Comparison of ENCODE assay signal across 17 cellular contexts in the genomic region with DNA sequence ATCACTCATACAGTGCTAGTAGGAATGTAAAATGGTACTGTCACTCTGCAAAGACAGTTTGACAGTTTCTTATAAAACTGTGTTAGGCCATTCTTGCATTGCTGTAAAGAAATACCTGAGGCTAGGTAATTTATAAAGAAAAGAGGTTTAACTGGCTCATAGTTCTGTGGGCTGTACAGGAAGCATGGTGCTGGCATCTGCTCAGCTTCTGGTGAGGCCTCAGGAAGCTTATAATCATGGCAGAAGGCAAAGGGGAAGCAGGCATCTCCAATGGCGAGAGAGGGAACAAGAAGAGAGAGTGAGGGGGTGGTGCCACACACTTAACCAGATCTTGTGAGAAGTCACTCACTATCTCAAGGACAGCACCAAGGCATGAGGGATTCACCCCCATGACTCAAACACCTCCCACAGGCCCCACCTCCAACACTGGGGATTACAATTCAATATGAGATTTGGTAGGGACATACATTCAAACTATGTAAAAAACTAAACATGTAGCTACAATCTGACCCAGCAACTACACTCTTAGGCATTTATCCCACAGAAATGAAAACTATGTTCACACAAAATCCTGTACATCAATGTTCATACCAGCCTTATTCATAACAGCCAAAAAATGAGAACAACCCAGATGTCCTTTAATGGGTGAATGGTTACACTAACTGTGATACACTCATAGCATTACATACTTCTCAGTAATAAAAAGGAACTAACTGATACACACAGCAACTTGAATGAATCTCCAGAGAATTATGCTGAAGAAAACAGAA.
"Had no signal": no experiment of that assay in that cellular context is flagged by ENCODE, and none has a peak within 500 bp of the region (broad histone marks: within the 10 kb centered on the region; RNA-seq: fewer than 3 reads in every experiment).

No MANE protein-coding gene starts in this region.

- H3K27me3 ChIP-seq: hepatocyte, left lung, suprapubic skin had no signal

- H3K27me3 Mint-ChIP-seq: activated CD4-positive, alpha-beta T cell treated with anti-CD3 and anti-CD28 coated beads, Interleukin-2, amount 10 ng/mL, durations not matched to agents 24 days and 14 days; activated naive CD8-positive, alpha-beta T cell treated with anti-CD3 and anti-CD28 coated beads, Interleukin-2, amount 50 U/mL, for 24 hours; naive B cell; T-helper 17 cell; type B pancreatic cell had no signal

- H3K27ac ChIP-seq: hepatocyte, left lung, suprapubic skin had no signal

- H3K4me2 ChIP-seq: hepatocyte had no signal

- H3K4me3 Mint-ChIP-seq: activated CD4-positive, alpha-beta T cell treated with anti-CD3 and anti-CD28 coated beads, Interleukin-2, amount 10 ng/mL, durations not matched to agents 24 days and 14 days; activated CD8-positive, alpha-beta T cell treated with anti-CD3 and anti-CD28 coated beads, Interleukin-2, amount 10 ng/mL, durations not matched to agents 7 days and 5 days; activated naive CD8-positive, alpha-beta T cell treated with anti-CD3 and anti-CD28 coated beads, Interleukin-2, amount 50 U/mL, for 24 hours; activated T-cell treated with anti-CD3 and anti-CD28 coated beads, Interleukin-2, amount 50 U/mL, for 72 hours; type B pancreatic cell; WTC11 had no signal

- H2AFZ ChIP-seq: hepatocyte had no signal

- H3K4me3 ChIP-seq: hepatocyte, left lung, suprapubic skin had no signal

- DNase-seq: activated CD4-positive, alpha-beta T cell treated with anti-CD3 and anti-CD28 coated beads, Interleukin-2, amount 10 ng/mL, durations not matched to agents 24 days and 14 days; activated CD8-positive, alpha-beta memory T cell treated with anti-CD3 and anti-CD28 coated beads, Interleukin-2, amount 50 U/mL, for 48 hours; activated CD8-positive, alpha-beta T cell treated with anti-CD3 and anti-CD28 coated beads, Interleukin-2, amount 10 ng/mL, durations not matched to agents 7 days and 5 days; activated naive CD4-positive, alpha-beta T cell; activated naive CD8-positive, alpha-beta T cell treated with anti-CD3 and anti-CD28 coated beads, Interleukin-2, amount 50 U/mL, for 24 hours; activated T-cell treated with anti-CD3 and anti-CD28 coated beads, Interleukin-2, amount 50 U/mL, for 72 hours; left lung; mammary epithelial cell; naive B cell; stimulated activated CD4-positive, alpha-beta T cell treated with anti-CD3 and anti-CD28 coated beads, Interleukin-2, amount 100 ng/mL, for 48 hours; stimulated activated naive CD4-positive, alpha-beta T cell treated with Interleukin-2 at 50 U/mL for 16 hours; T-helper 17 cell had no signal

- H3K27ac Mint-ChIP-seq: activated CD4-positive, alpha-beta T cell treated with anti-CD3 and anti-CD28 coated beads, Interleukin-2, amount 10 ng/mL, durations not matched to agents 24 days and 14 days; activated CD8-positive, alpha-beta T cell treated with anti-CD3 and anti-CD28 coated beads, Interleukin-2, amount 10 ng/mL, durations not matched to agents 7 days and 5 days; activated naive CD8-positive, alpha-beta T cell treated with anti-CD3 and anti-CD28 coated beads, Interleukin-2, amount 50 U/mL, for 24 hours; activated T-cell treated with anti-CD3 and anti-CD28 coated beads, Interleukin-2, amount 50 U/mL, for 72 hours; T-helper 17 cell; type B pancreatic cell; WTC11 had no signal

- H3K9me3 ChIP-seq: suprapubic skin had no signal

- ATAC-seq: activated CD8-positive, alpha-beta T cell treated with anti-CD3 and anti-CD28 coated beads, Interleukin-2, amount 10 ng/mL, durations not matched to agents 7 days and 5 days; activated naive CD8-positive, alpha-beta T cell treated with anti-CD3 and anti-CD28 coated beads, Interleukin-2, amount 50 U/mL, for 24 hours; activated T-cell treated with anti-CD3 and anti-CD28 coated beads, Interleukin-2, amount 50 U/mL, for 72 hours; left lung; T-helper 17 cell; WTC11 had no signal

- FAIRE-seq: keratinocyte had no signal
